ENCODE assay signal across 7 cellular contexts in genomic region chr4:155952546-155952945, GRCh38. TPM values are rescaled to one million over a fixed set of nuclear protein-coding genes. Genes with fewer than 3 reads are reported as not detected.
DNase-seq lines count a peak whose midpoint lies in the region; ATAC-seq, FAIRE-seq and TF ChIP-seq lines count a peak whose summit lies in the region.

No MANE protein-coding gene starts in this region.

- no peaks in the 10 kb centered on the region for H3K9me1 ChIP-seq in keratinocyte (ENCODE audit: control insufficient read depth, extremely low read depth, insufficient read depth, low read length)

- no peak for FAIRE-seq in keratinocyte (lab: Jason Lieb, UNC)

- intact Hi-C loops in ascending aorta (cut with DNase I) = loop anchor here (2.0 to 10.0 kb wide), 6 partner anchors 146 to 1022 kb away; partner anchors contain the start of genes GUCY1A1, MAP9 and PDGFC

- no peaks in the 10 kb centered on the region for H3K36me3 ChIP-seq in ascending aorta
- H3K36me3 ChIP-seq in keratinocyte (ENCODE audit: control insufficient read depth in 2 of 2, extremely low read depth in 1 of 2, insufficient read depth in 2 of 2, low read length in 2 of 2) = no peaks in the 10 kb centered on the region
- no peaks in the 10 kb centered on the region for H3K36me3 ChIP-seq in stomach smooth muscle (ENCODE audit: control insufficient read depth in 2 of 2, insufficient read depth in 2 of 2, low read length in 2 of 2)

- H3K27ac ChIP-seq in ascending aorta = peak overlapping the region; percentile 98
- H3K27ac ChIP-seq in keratinocyte (ENCODE audit: control insufficient read depth, insufficient read depth, low read length) = no peak overlapping the region
- peak overlapping the region; percentile 53 for H3K27ac ChIP-seq in stomach smooth muscle (ENCODE audit: low read length)

- H3K9me3 ChIP-seq in ascending aorta = no peaks in the 10 kb centered on the region
- no peaks in the 10 kb centered on the region for H3K9me3 ChIP-seq in keratinocyte (ENCODE audit: control insufficient read depth, low read depth, low read length)
- H3K9me3 ChIP-seq in stomach smooth muscle (ENCODE audit: control insufficient read depth in 2 of 2, low read length in 2 of 2) = no peaks in the 10 kb centered on the region

- H3K4me2 ChIP-seq in keratinocyte (ENCODE audit: control insufficient read depth, extremely low read depth, insufficient read depth, low read depth, low read length) = peak overlapping the region; percentile 85

- dilution Hi-C loops in keratinocyte (cut with MboI; ENCODE audit: extremely low pct_ligation_motif_present, low sequenced_read_pairs) = no loop called here

- H3K4me1 ChIP-seq in ascending aorta = peaks cover 0 to 4% of the 10 kb centered on the region in 2 donors
- H3K4me1 ChIP-seq in keratinocyte (ENCODE audit: control insufficient read depth, extremely low read depth, insufficient read depth, low read length) = peaks cover 5% of the 10 kb centered on the region
- peaks cover 4% of the 10 kb centered on the region for H3K4me1 ChIP-seq in stomach smooth muscle (ENCODE audit: control insufficient read depth, insufficient read depth, low read length)

- H3K9ac ChIP-seq in keratinocyte (ENCODE audit: control insufficient read depth, extremely low read depth, insufficient read depth, low read length) (no peak overlapping the region), stomach smooth muscle (ENCODE audit: low read length in 2 of 2) (peak overlapping the region; percentile 37 to 100)

- H3K4me3 ChIP-seq in HFF-Myc (replicated peaks; ENCODE audit: low read depth, low read length) = peak overlapping the region; percentile 51; the same call in 1 of the 2 replicates
- peak overlapping the region; percentile 16 to 85 for H3K4me3 ChIP-seq in ascending aorta
- H3K4me3 ChIP-seq in keratinocyte (ENCODE audit: control insufficient read depth in 2 of 3, extremely low read depth in 1 of 3, insufficient read depth in 2 of 3, low read depth in 1 of 3, low read length in 3 of 3) = peak overlapping the region in 1 of 3 experiments; percentile 3
- H3K4me3 ChIP-seq in stomach smooth muscle (ENCODE audit: low read length in 2 of 2) = peak overlapping the region; percentile 45 to 93

- DNase-seq in HFF-Myc (ENCODE audit: extremely low read depth, low read depth) (no peak), ascending aorta (ENCODE audit: low spot score in 2 of 2) (no peak), keratinocyte (ENCODE audit: low read depth, low spot score) (no peak), NCI-H1105 (lab: John Stamatoyannopoulos, UW) (no peak), NCI-H2107 treated with DMSO at 0.1 percent for 48 hours (lab: John Stamatoyannopoulos, UW; ENCODE audit: unreplicated experiment) (no peak)

- no peaks in the 10 kb centered on the region for H3K27me3 ChIP-seq in ascending aorta
- no peaks in the 10 kb centered on the region for H3K27me3 ChIP-seq in keratinocyte (ENCODE audit: control insufficient read depth, extremely low read depth, insufficient read depth, low read length)
- no peaks in the 10 kb centered on the region for H3K27me3 ChIP-seq in stomach smooth muscle (ENCODE audit: control insufficient read depth in 1 of 2, insufficient read depth in 2 of 2, low read length in 2 of 2)

- ATAC-seq in GM18868 (IDR thresholded peaks at IDR 0.05; ENCODE audit: unreplicated experiment) = no peak

- no peaks in the 10 kb centered on the region for H3K79me2 ChIP-seq in keratinocyte (ENCODE audit: control insufficient read depth, insufficient read depth, low read length)

- peak overlapping the region; percentile 85 for H2AFZ ChIP-seq in keratinocyte (ENCODE audit: control insufficient read depth, low read length)

- H4K20me1 ChIP-seq in keratinocyte (ENCODE audit: control insufficient read depth, extremely low read depth, insufficient read depth, low read length) = no peaks in the 10 kb centered on the region

- no peak for TF ChIP-seq CTCF in HFF-Myc (IDR thresholded peaks at IDR 0.05; ENCODE audit: low read depth, low read length, missing control alignments)
- TF ChIP-seq CTCF in ascending aorta (IDR thresholded peaks at IDR 0.05) = no peak
- TF ChIP-seq CTCF in keratinocyte (optimal IDR thresholded peaks at IDR 0.05 in 1 of 3, IDR thresholded peaks at IDR 0.05 in 1 of 3, conservative IDR thresholded peaks at IDR 0.05 in 1 of 3; ENCODE audit: extremely low read depth in 1 of 3, insufficient read depth in 2 of 3, low read length in 3 of 3) = no peak

RNA-seq across cellular contexts. Expression of gene CTSO, which starts 1.1 kb away (rescaled TPM):
- total RNA-seq in ascending aorta = 7.5 TPM
- polyA plus RNA-seq in keratinocyte = 3.0 to 3.8 TPM (median 3.3 TPM) in 3 replicates
- polyA plus RNA-seq in keratinocyte (2011; ENCODE audit: low read depth) = 1.2 TPM
- 2.1 and 4.7 TPM in 2 replicates for polyA plus RNA-seq in keratinocyte (2011; cell fraction: cytosol; rRNA removed)
- polyA plus RNA-seq in keratinocyte (2011; cell fraction: nucleus; rRNA removed) = 4.9 and 6.7 TPM in 2 replicates
- polyA plus RNA-seq in keratinocyte (2012; ENCODE audit: low replicate concordance) = 1.7 and 2.2 TPM in 2 replicates
- polyA minus RNA-seq in keratinocyte = 0.59 to 2.3 TPM (median 1.5 TPM) in 3 replicates
- 1.7 TPM for polyA minus RNA-seq in keratinocyte (2011; cell fraction: cytosol; rRNA and poly(A)+ RNA removed)
- polyA minus RNA-seq in keratinocyte (2011; cell fraction: nucleus; rRNA and poly(A)+ RNA removed) = 1.2 and 3.3 TPM in 2 replicates

RNA-seq across cellular contexts. Expression of gene TDO2, which starts 49.0 kb away (rescaled TPM):
- total RNA-seq in ascending aorta = 0.21 TPM
- polyA plus RNA-seq in keratinocyte = not detected in 3 replicates
- not detected for polyA plus RNA-seq in keratinocyte (2011; ENCODE audit: low read depth)
- not detected in 2 replicates for polyA plus RNA-seq in keratinocyte (2011; cell fraction: cytosol; rRNA removed)
- not detected in 2 replicates for polyA plus RNA-seq in keratinocyte (2011; cell fraction: nucleus; rRNA removed)
- not detected in 2 replicates for polyA plus RNA-seq in keratinocyte (2012; ENCODE audit: low replicate concordance)
- not detected in 3 replicates for polyA minus RNA-seq in keratinocyte
- polyA minus RNA-seq in keratinocyte (2011; cell fraction: cytosol; rRNA and poly(A)+ RNA removed) = not detected
- polyA minus RNA-seq in keratinocyte (2011; cell fraction: nucleus; rRNA and poly(A)+ RNA removed) = not detected in 2 replicates
